8 cellular contexts compared by ENCODE assay signal in genomic region chr10:31320598-31321211, GRCh38. TPM values are rescaled to one million over a fixed set of nuclear protein-coding genes. Genes with fewer than 3 reads are reported as not detected.
DNase-seq lines count a peak whose midpoint lies in the region; ATAC-seq, FAIRE-seq and TF ChIP-seq lines count a peak whose summit lies in the region.

No MANE protein-coding gene starts in this region.

- no peaks in the 10 kb centered on the region for H3K27me3 Mint-ChIP-seq in T-helper 17 cell

- no peak for ATAC-seq in T-helper 17 cell
- ATAC-seq in HG03442 (IDR thresholded peaks at IDR 0.05; ENCODE audit: unreplicated experiment): no peak

- TF ChIP-seq POLR2A in GM12891 (IDR thresholded peaks at IDR 0.05; ENCODE audit: low read depth, low read length): no peak

- TF ChIP-seq CTCF in bronchial epithelial cell (IDR thresholded peaks at IDR 0.05; ENCODE audit: insufficient read depth, low read length, severe bottlenecking): no peak

- peak; percentile 90 for FAIRE-seq in GM12891 (lab: Jason Lieb, UNC)
- no peak for FAIRE-seq in bronchial epithelial cell (lab: Jason Lieb, UNC)

- peaks cover 9% of the 10 kb centered on the region for H3K36me3 Mint-ChIP-seq in T-helper 17 cell (ENCODE audit: low read depth)

- peaks cover 5% of the 10 kb centered on the region; the same call in 1 of the 2 replicates for H3K4me1 ChIP-seq in HUES6 (ENCODE audit: control insufficient read depth, insufficient read depth, low read length)

- H3K4me3 ChIP-seq in HUES6 (ENCODE audit: low read depth, low read length) (peak overlapping the region; percentile 66), bronchial epithelial cell (ENCODE audit: low read depth, low read length) (peak overlapping the region; percentile 83), skin epidermis (peak overlapping the region; percentile 65 to 95 (median 87))

- DNase-seq in 8988T (peak; percentile 47), GM12891 (ENCODE audit: insufficient read length, low spot score) (no peak), T-helper 17 cell (peak; percentile 12 to 15 (median 13)), bronchial epithelial cell (ENCODE audit: low read depth) (peak; percentile 16), iris pigment epithelial cell (ENCODE audit: low read depth) (peak; percentile 66)

- peak overlapping the region; percentile 93 for H3K4me3 Mint-ChIP-seq in T-helper 17 cell

- H3K9ac ChIP-seq in HUES6 (ENCODE audit: low read length): no peak overlapping the region

- H3K27ac Mint-ChIP-seq in T-helper 17 cell: peak overlapping the region; percentile 95

- no peaks in the 10 kb centered on the region for H3K36me3 ChIP-seq in HUES6 (ENCODE audit: control insufficient read depth, insufficient read depth, low read length)
- H3K36me3 ChIP-seq in bronchial epithelial cell (ENCODE audit: control insufficient read depth, insufficient read depth, low read length): no peaks in the 10 kb centered on the region

- H3K27ac ChIP-seq in HUES6 (ENCODE audit: low read depth, low read length) (no peak overlapping the region), skin epidermis (peak overlapping the region in 19 of 21 experiments; percentile 83 to 99 (median 96))

- H3K9me3 ChIP-seq in HUES6 (ENCODE audit: control insufficient read depth, insufficient read depth, low read depth, low read length) (no peaks in the 10 kb centered on the region), T-helper 17 cell (ENCODE audit: control insufficient read depth, low read length, poor library complexity, severe bottlenecking) (no peaks in the 10 kb centered on the region)

- peaks cover 45% of the 10 kb centered on the region for H3K4me1 Mint-ChIP-seq in T-helper 17 cell

- peaks cover 72% of the 10 kb centered on the region for H3K27me3 ChIP-seq in HUES6 (ENCODE audit: control insufficient read depth, insufficient read depth, low read length)
- H3K27me3 ChIP-seq in bronchial epithelial cell (ENCODE audit: control insufficient read depth, insufficient read depth, low read length): no peaks in the 10 kb centered on the region

TF ChIP-seq in GM12891, 5 proteins besides CTCF, POLR2A, EP300 and RAD21:
- TF ChIP-seq SPI1 (IDR thresholded peaks at IDR 0.05; ENCODE audit: low read depth, low read length) (no peak), POU2F2 (IDR thresholded peaks at IDR 0.05; ENCODE audit: low read depth, low read length) (peak; percentile 28; the same call in 1 of the 2 replicates)

RNA-seq across cellular contexts. Expression of gene ZEB1, which starts 1.7 kb away (rescaled TPM):
- polyA plus RNA-seq in GM12891 (2012; ENCODE audit: low read depth, missing spikeins): 8.4 TPM
- 10 to 100 TPM; 94.6 to 97.6 TPM for total RNA-seq in T-helper 17 cell
- total RNA-seq in bronchial epithelial cell: 2.6 and 3.3 TPM in 2 replicates

Comparison
In these comparisons a context has a peak if more than half of its experiments do, and no peak if none do; other contexts are left out.
1. RNA of gene ZEB1, which starts 1.7 kb away (total RNA-seq): 94.6 to 97.6 TPM in T-helper 17 cell; 2.6 to 3.3 TPM in bronchial epithelial cell; every median in the first group is over 10 times any median in the second.
2. Peak in every context shown above with its lines, with median percentiles within 50 percentile points of each other: H3K4me3 ChIP-seq.